1 cellular context compared by ENCODE assay signal in genomic region chr20:56468317-56469076, GRCh38.
TF ChIP-seq lines count a peak whose summit lies in the region.

RTF2 (plus strand) TSS chr20:56468627; CDS start chr20:56468698, 71 bp downstream.

TF ChIP-seq in K562, 482 proteins besides CTCF, POLR2A, EP300 and RAD21 (continued from another document and continues in another):
- no peak for TF ChIP-seq HMBOX1 (IDR thresholded peaks at IDR 0.05)
- 0 out of 2 replicates have a peak, but pooled peaks have one; percentile 1 for TF ChIP-seq ZNF316 (IDR thresholded peaks at IDR 0.05)
- TF ChIP-seq NR2F6 (CRISPR knock-in tag; IDR thresholded peaks at IDR 0.05) = no peak
- 0 out of 2 replicates have a peak, but pooled peaks have one; percentile 33 for TF ChIP-seq ARID1B (IDR thresholded peaks at IDR 0.05)
- TF ChIP-seq SRSF9 (IDR thresholded peaks at IDR 0.05; ENCODE audit: borderline replicate concordance, low read depth, low read length) = no peak
- TF ChIP-seq E2F4 (CRISPR knock-in tag; IDR thresholded peaks at IDR 0.05; ENCODE audit: low read depth) = 0 out of 2 replicates have a peak, but pooled peaks have one; percentile 27
- TF ChIP-seq UBTF (IDR thresholded peaks at IDR 0.05; ENCODE audit: borderline replicate concordance in 1 of 2, low read depth in 2 of 2, low read length in 2 of 2) = no peak
- TF ChIP-seq E4F1 (CRISPR knock-in tag; IDR thresholded peaks at IDR 0.05; ENCODE audit: borderline replicate concordance) = no peak
- no peak for TF ChIP-seq MECOM (CRISPR knock-in tag; IDR thresholded peaks at IDR 0.05)
- TF ChIP-seq NCOA4 (IDR thresholded peaks at IDR 0.05; ENCODE audit: partially characterized antibody) = no peak
- TF ChIP-seq ZNF780A (CRISPR knock-in tag; IDR thresholded peaks at IDR 0.05) = no peak
- TF ChIP-seq SPI1 (IDR thresholded peaks at IDR 0.05; ENCODE audit: borderline replicate concordance, low read depth, low read length) = 0 out of 2 replicates have a peak, but pooled peaks have one; percentile 9
- TF ChIP-seq NRF1 (conservative IDR thresholded peaks at IDR 0.05 in 1 of 2, IDR thresholded peaks at IDR 0.05 in 1 of 2) = peak; percentile 74 to 79
- 0 out of 2 replicates have a peak, but pooled peaks have one; percentile 21 for TF ChIP-seq EHMT2 (IDR thresholded peaks at IDR 0.05)
- no peak for TF ChIP-seq ZNF707 (CRISPR knock-in tag; conservative IDR thresholded peaks at IDR 0.05)
- TF ChIP-seq MTA3 (IDR thresholded peaks at IDR 0.05; ENCODE audit: borderline replicate concordance) = 0 out of 2 replicates have a peak, but pooled peaks have one; percentile 55
- TF ChIP-seq PPARD (CRISPR knock-in tag; IDR thresholded peaks at IDR 0.05) = no peak
- TF ChIP-seq SMAD1 (IDR thresholded peaks at IDR 0.05; ENCODE audit: low read depth, low read length, partially characterized antibody) = no peak
- TF ChIP-seq ZNF445 (CRISPR knock-in tag; IDR thresholded peaks at IDR 0.05; ENCODE audit: low read depth) = no peak
- peak; percentile 99 for TF ChIP-seq GABPA (tag; conservative IDR thresholded peaks at IDR 0.05; ENCODE audit: low read depth)
- peak; percentile 98 for TF ChIP-seq MTA1 (IDR thresholded peaks at IDR 0.05; ENCODE audit: borderline replicate concordance)
- TF ChIP-seq RERE (CRISPR knock-in tag; IDR thresholded peaks at IDR 0.05; ENCODE audit: borderline replicate concordance) = no peak
- TF ChIP-seq ZNF830 (CRISPR knock-in tag; IDR thresholded peaks at IDR 0.05) = no peak
- peak; percentile 91 for TF ChIP-seq CCNT2 (IDR thresholded peaks at IDR 0.05; ENCODE audit: borderline replicate concordance, extremely low read depth, insufficient read length, low read depth, low read length)
- no peak for TF ChIP-seq IRF2 (CRISPR knock-in tag; IDR thresholded peaks at IDR 0.05)
- TF ChIP-seq HMGN3 (IDR thresholded peaks at IDR 0.05; ENCODE audit: borderline replicate concordance, extremely low read depth, insufficient read length, low read depth, low read length) = peak; percentile 51
- TF ChIP-seq HOXB6 (CRISPR knock-in tag; IDR thresholded peaks at IDR 0.05; ENCODE audit: borderline replicate concordance) = no peak
- no peak for TF ChIP-seq ZNF324 (CRISPR knock-in tag; IDR thresholded peaks at IDR 0.05)
- TF ChIP-seq NFIX (CRISPR knock-in tag; IDR thresholded peaks at IDR 0.05; ENCODE audit: low read depth) = no peak
- TF ChIP-seq CBX5 (IDR thresholded peaks at IDR 0.05; ENCODE audit: borderline replicate concordance, low read depth) = peak; percentile 73; the same call in 1 of the 2 replicates
- TF ChIP-seq NKRF (IDR thresholded peaks at IDR 0.05; ENCODE audit: borderline replicate concordance) = peak; percentile 94
- TF ChIP-seq SIN3B (IDR thresholded peaks at IDR 0.05; ENCODE audit: low read depth) = peak; percentile 97
- TF ChIP-seq IFI16 (CRISPR knock-in tag; IDR thresholded peaks at IDR 0.05) = no peak
- no peak for TF ChIP-seq ZFP36 (IDR thresholded peaks at IDR 0.05; ENCODE audit: low read depth, low read length, partially characterized antibody)
- no peak for TF ChIP-seq POLR3A (IDR thresholded peaks at IDR 0.05; ENCODE audit: borderline replicate concordance, extremely low read depth, insufficient read depth, insufficient read length)
- TF ChIP-seq C11orf30 (IDR thresholded peaks at IDR 0.05; ENCODE audit: low read depth) = peak; percentile 99
- TF ChIP-seq ATF7 (IDR thresholded peaks at IDR 0.05) = peak; percentile 82
- peak; percentile 92 for TF ChIP-seq VEZF1 (CRISPR knock-in tag; IDR thresholded peaks at IDR 0.05)
- TF ChIP-seq ZBTB12 (CRISPR knock-in tag; IDR thresholded peaks at IDR 0.05) = peak; percentile 98
- TF ChIP-seq MBD2 (IDR thresholded peaks at IDR 0.05; ENCODE audit: borderline replicate concordance, low read depth) = peak; percentile 71; the same call in 1 of the 2 replicates
- no peak for TF ChIP-seq NCOA1 (IDR thresholded peaks at IDR 0.05; ENCODE audit: low read depth)
- TF ChIP-seq TFAM (CRISPR knock-in tag; conservative IDR thresholded peaks at IDR 0.05) = no peak
- TF ChIP-seq TGIF2 (CRISPR knock-in tag; IDR thresholded peaks at IDR 0.05) = no peak
- no peak for TF ChIP-seq ZNF507 (tag; conservative IDR thresholded peaks at IDR 0.05)
- TF ChIP-seq PTBP1 (IDR thresholded peaks at IDR 0.05; ENCODE audit: low read depth, low read length) = no peak
- TF ChIP-seq NFE2 (IDR thresholded peaks at IDR 0.05; ENCODE audit: low read depth) = no peak
- TF ChIP-seq NFE2L1 (tag; IDR thresholded peaks at IDR 0.05; ENCODE audit: borderline replicate concordance, low read depth) = no peak
- no peak for TF ChIP-seq PHB (CRISPR knock-in tag; IDR thresholded peaks at IDR 0.05)
- TF ChIP-seq ELF1 (tag; IDR thresholded peaks at IDR 0.05) = peak; percentile 99
- TF ChIP-seq ZNF165 (CRISPR knock-in tag; IDR thresholded peaks at IDR 0.05; ENCODE audit: borderline replicate concordance) = no peak
- TF ChIP-seq SIX5 (IDR thresholded peaks at IDR 0.05; ENCODE audit: borderline replicate concordance in 1 of 2, insufficient read depth in 1 of 2, low read depth in 1 of 2, low read length in 2 of 2) = peak; percentile 34 to 39; a peak in 1 of 4 replicates
- peak; percentile 96 for TF ChIP-seq SP1 (CRISPR knock-in tag; IDR thresholded peaks at IDR 0.05)
- peak; percentile 89 for TF ChIP-seq CTBP1 (IDR thresholded peaks at IDR 0.05; ENCODE audit: borderline replicate concordance)
- TF ChIP-seq ZNF232 (CRISPR knock-in tag; IDR thresholded peaks at IDR 0.05) = no peak
- no peak for TF ChIP-seq ZNF282 (CRISPR knock-in tag; IDR thresholded peaks at IDR 0.05)
